ENCODE assay signal across 1 cellular context in genomic region chr19:34134190-34135032, GRCh38.
TF ChIP-seq lines count a peak whose summit lies in the region.

No MANE protein-coding gene starts in this region.

TF ChIP-seq in K562, 482 proteins besides CTCF, POLR2A, EP300 and RAD21 (continued from another document and continues in another):
- TF ChIP-seq ETV6 (IDR thresholded peaks at IDR 0.05; ENCODE audit: borderline replicate concordance in 1 of 2, low read depth in 2 of 2, low read length in 1 of 2) (no peak), ETV6 (CRISPR knock-in tag; IDR thresholded peaks at IDR 0.05; ENCODE audit: borderline replicate concordance) (no peak), TOE1 (IDR thresholded peaks at IDR 0.05; ENCODE audit: borderline replicate concordance) (0 out of 2 replicates have a peak, but pooled peaks have one; percentile 32), TOE1 (CRISPR knock-in tag; IDR thresholded peaks at IDR 0.05; ENCODE audit: borderline replicate concordance, low read depth) (no peak), ESRRA (IDR thresholded peaks at IDR 0.05; ENCODE audit: borderline replicate concordance, low read depth) (peak; percentile 66), E2F5 (CRISPR knock-in tag; IDR thresholded peaks at IDR 0.05) (peak; percentile 37; the same call in 1 of the 2 replicates), ZNF76 (CRISPR knock-in tag; IDR thresholded peaks at IDR 0.05; ENCODE audit: borderline replicate concordance) (no peak), ZNF398 (CRISPR knock-in tag; IDR thresholded peaks at IDR 0.05) (no peak), U2AF2 (optimal IDR thresholded peaks at IDR 0.05; ENCODE audit: low read depth, low read length) (no peak), ZNF134 (CRISPR knock-in tag; conservative IDR thresholded peaks at IDR 0.05) (no peak), CHCHD3 (CRISPR knock-in tag; IDR thresholded peaks at IDR 0.05) (no peak), ZFP1 (CRISPR knock-in tag; IDR thresholded peaks at IDR 0.05) (no peak), HMG20A (CRISPR knock-in tag; conservative IDR thresholded peaks at IDR 0.05) (no peak), MAX (CRISPR knock-in tag; IDR thresholded peaks at IDR 0.05) (peak; percentile 86), PHB (CRISPR knock-in tag; IDR thresholded peaks at IDR 0.05) (no peak), ZC3H8 (IDR thresholded peaks at IDR 0.05) (no peak), HCFC1 (IDR thresholded peaks at IDR 0.05; ENCODE audit: low read depth, low read length) (0 out of 2 replicates have a peak, but pooled peaks have one; percentile 18), KAT7 (CRISPR knock-in tag; IDR thresholded peaks at IDR 0.05; ENCODE audit: borderline replicate concordance) (no peak), STAG1 (CRISPR knock-in tag; IDR thresholded peaks at IDR 0.05; ENCODE audit: borderline replicate concordance) (no peak), U2AF1 (optimal IDR thresholded peaks at IDR 0.05; ENCODE audit: low read depth, low read length) (no peak), DDX20 (tag; IDR thresholded peaks at IDR 0.05; ENCODE audit: low read depth) (no peak), GTF3C2 (IDR thresholded peaks at IDR 0.05; ENCODE audit: borderline replicate concordance, extremely low read depth, insufficient read length) (no peak), NONO (IDR thresholded peaks at IDR 0.05; ENCODE audit: low read depth in 2 of 2, low read length in 1 of 2) (peak in 1 of 2 experiments; percentile 30; a peak in 1 of 4 replicates), ZNF175 (CRISPR knock-in tag; IDR thresholded peaks at IDR 0.05; ENCODE audit: low read depth) (no peak), ZZZ3 (IDR thresholded peaks at IDR 0.05) (no peak), ZNF280A (IDR thresholded peaks at IDR 0.05; ENCODE audit: low read depth, partially characterized antibody) (no peak), ZNF717 (CRISPR knock-in tag; IDR thresholded peaks at IDR 0.05) (no peak), KLF10 (CRISPR knock-in tag; IDR thresholded peaks at IDR 0.05) (no peak), ZNF41 (CRISPR knock-in tag; conservative IDR thresholded peaks at IDR 0.05) (no peak), ADNP (tag; IDR thresholded peaks at IDR 0.05) (no peak), FOXA3 (CRISPR knock-in tag; conservative IDR thresholded peaks at IDR 0.05 in 1 of 2, IDR thresholded peaks at IDR 0.05 in 1 of 2) (no peak), NFE2L1 (tag; IDR thresholded peaks at IDR 0.05; ENCODE audit: borderline replicate concordance, low read depth) (no peak), YBX1 (IDR thresholded peaks at IDR 0.05) (no peak), PHF21A (IDR thresholded peaks at IDR 0.05; ENCODE audit: borderline replicate concordance, low read depth) (no peak), SIX5 (IDR thresholded peaks at IDR 0.05; ENCODE audit: borderline replicate concordance in 1 of 2, insufficient read depth in 1 of 2, low read depth in 1 of 2, low read length in 2 of 2) (no peak), BRD9 (IDR thresholded peaks at IDR 0.05; ENCODE audit: low read depth, partially characterized antibody) (no peak), KDM5B (IDR thresholded peaks at IDR 0.05; ENCODE audit: insufficient replicate concordance, low read depth, low read length) (peak; percentile 89), SPI1 (IDR thresholded peaks at IDR 0.05; ENCODE audit: borderline replicate concordance, low read depth, low read length) (no peak), NR3C1 (CRISPR knock-in tag; IDR thresholded peaks at IDR 0.05) (peak; percentile 80), ZNF444 (CRISPR knock-in tag; IDR thresholded peaks at IDR 0.05) (no peak), SIN3B (IDR thresholded peaks at IDR 0.05; ENCODE audit: low read depth) (0 out of 2 replicates have a peak, but pooled peaks have one; percentile 50), GATAD2B (IDR thresholded peaks at IDR 0.05; ENCODE audit: borderline replicate concordance) (0 out of 2 replicates have a peak, but pooled peaks have one; percentile 64), CAMTA2 (CRISPR knock-in tag; conservative IDR thresholded peaks at IDR 0.05) (no peak), ZNF263 (CRISPR knock-in tag; IDR thresholded peaks at IDR 0.05; ENCODE audit: borderline replicate concordance) (no peak), POLR2AphosphoS2 (IDR thresholded peaks at IDR 0.05; ENCODE audit: low read length) (no peak), RBM14 (IDR thresholded peaks at IDR 0.05; ENCODE audit: borderline replicate concordance, insufficient read depth, low read depth, low read length) (no peak), POU5F1 (IDR thresholded peaks at IDR 0.05; ENCODE audit: borderline replicate concordance, low read depth, low read length, partially characterized antibody) (no peak), KDM1A (IDR thresholded peaks at IDR 0.05) (no peak), BMI1 (IDR thresholded peaks at IDR 0.05; ENCODE audit: low read length) (no peak), HDGF (IDR thresholded peaks at IDR 0.05) (no peak)
- TF ChIP-seq, protein P1, sequence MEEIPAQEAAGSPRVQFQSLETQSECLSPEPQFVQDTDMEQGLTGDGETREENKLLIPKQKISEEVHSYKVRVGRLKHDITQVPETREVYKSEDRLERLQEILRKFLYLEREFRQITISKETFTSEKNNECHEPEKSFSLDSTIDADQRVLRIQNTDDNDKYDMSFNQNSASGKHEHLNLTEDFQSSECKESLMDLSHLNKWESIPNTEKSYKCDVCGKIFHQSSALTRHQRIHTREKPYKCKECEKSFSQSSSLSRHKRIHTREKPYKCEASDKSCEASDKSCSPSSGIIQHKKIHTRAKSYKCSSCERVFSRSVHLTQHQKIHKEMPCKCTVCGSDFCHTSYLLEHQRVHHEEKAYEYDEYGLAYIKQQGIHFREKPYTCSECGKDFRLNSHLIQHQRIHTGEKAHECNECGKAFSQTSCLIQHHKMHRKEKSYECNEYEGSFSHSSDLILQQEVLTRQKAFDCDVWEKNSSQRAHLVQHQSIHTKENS (CRISPR knock-in tag; IDR thresholded peaks at IDR 0.05), result no peak
- TF ChIP-seq, protein P2, sequence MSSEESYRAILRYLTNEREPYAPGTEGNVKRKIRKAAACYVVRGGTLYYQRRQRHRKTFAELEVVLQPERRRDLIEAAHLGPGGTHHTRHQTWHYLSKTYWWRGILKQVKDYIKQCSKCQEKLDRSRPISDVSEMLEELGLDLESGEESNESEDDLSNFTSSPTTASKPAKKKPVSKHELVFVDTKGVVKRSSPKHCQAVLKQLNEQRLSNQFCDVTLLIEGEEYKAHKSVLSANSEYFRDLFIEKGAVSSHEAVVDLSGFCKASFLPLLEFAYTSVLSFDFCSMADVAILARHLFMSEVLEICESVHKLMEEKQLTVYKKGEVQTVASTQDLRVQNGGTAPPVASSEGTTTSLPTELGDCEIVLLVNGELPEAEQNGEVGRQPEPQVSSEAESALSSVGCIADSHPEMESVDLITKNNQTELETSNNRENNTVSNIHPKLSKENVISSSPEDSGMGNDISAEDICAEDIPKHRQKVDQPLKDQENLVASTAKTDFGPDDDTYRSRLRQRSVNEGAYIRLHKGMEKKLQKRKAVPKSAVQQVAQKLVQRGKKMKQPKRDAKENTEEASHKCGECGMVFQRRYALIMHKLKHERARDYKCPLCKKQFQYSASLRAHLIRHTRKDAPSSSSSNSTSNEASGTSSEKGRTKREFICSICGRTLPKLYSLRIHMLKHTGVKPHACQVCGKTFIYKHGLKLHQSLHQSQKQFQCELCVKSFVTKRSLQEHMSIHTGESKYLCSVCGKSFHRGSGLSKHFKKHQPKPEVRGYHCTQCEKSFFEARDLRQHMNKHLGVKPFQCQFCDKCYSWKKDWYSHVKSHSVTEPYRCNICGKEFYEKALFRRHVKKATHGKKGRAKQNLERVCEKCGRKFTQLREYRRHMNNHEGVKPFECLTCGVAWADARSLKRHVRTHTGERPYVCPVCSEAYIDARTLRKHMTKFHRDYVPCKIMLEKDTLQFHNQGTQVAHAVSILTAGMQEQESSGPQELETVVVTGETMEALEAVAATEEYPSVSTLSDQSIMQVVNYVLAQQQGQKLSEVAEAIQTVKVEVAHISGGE (CRISPR knock-in tag; IDR thresholded peaks at IDR 0.05), result no peak
- TF ChIP-seq, protein P3, sequence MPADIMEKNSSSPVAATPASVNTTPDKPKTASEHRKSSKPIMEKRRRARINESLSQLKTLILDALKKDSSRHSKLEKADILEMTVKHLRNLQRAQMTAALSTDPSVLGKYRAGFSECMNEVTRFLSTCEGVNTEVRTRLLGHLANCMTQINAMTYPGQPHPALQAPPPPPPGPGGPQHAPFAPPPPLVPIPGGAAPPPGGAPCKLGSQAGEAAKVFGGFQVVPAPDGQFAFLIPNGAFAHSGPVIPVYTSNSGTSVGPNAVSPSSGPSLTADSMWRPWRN (IDR thresholded peaks at IDR 0.05; ENCODE audit: low read depth), result no peak
- TF ChIP-seq, protein P4, sequence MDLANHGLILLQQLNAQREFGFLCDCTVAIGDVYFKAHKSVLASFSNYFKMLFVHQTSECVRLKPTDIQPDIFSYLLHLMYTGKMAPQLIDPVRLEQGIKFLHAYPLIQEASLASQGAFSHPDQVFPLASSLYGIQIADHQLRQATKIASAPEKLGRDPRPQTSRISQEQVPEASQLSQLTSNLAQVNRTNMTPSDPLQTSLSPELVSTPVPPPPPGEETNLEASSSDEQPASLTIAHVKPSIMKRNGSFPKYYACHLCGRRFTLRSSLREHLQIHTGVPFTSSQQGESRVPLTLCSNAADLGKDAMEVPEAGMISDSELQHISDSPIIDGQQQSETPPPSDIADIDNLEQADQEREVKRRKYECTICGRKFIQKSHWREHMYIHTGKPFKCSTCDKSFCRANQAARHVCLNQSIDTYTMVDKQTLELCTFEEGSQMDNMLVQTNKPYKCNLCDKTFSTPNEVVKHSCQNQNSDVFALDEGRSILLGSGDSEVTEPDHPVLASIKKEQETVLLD (IDR thresholded peaks at IDR 0.05), result peak; percentile 61; the same call in 1 of the 2 replicates
- TF ChIP-seq, protein P5, sequence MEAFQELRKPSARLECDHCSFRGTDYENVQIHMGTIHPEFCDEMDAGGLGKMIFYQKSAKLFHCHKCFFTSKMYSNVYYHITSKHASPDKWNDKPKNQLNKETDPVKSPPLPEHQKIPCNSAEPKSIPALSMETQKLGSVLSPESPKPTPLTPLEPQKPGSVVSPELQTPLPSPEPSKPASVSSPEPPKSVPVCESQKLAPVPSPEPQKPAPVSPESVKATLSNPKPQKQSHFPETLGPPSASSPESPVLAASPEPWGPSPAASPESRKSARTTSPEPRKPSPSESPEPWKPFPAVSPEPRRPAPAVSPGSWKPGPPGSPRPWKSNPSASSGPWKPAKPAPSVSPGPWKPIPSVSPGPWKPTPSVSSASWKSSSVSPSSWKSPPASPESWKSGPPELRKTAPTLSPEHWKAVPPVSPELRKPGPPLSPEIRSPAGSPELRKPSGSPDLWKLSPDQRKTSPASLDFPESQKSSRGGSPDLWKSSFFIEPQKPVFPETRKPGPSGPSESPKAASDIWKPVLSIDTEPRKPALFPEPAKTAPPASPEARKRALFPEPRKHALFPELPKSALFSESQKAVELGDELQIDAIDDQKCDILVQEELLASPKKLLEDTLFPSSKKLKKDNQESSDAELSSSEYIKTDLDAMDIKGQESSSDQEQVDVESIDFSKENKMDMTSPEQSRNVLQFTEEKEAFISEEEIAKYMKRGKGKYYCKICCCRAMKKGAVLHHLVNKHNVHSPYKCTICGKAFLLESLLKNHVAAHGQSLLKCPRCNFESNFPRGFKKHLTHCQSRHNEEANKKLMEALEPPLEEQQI (IDR thresholded peaks at IDR 0.05), result no peak
